ENCODE assay signal across 1 cellular context in the genomic region with DNA sequence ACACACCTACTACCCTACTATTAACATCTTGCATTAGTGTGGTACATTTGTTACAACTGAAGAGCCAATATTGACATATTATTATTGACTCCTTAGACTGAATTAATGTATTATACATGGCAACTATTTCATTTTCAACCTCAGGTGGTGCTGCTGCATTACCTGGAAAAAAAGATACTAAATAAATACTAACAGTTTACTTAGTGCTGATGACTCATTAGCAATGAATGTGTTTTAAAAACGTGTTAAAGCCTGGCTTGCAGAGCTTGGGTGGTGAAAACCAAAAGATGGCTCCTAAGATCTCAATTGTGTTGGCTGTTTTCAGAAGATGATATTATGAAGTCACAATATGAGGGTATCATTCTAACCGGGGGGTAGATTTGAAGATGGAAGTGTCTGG.
TF ChIP-seq lines count a peak whose summit lies in the region.

No MANE protein-coding gene starts in this region.

TF ChIP-seq in HepG2, 621 proteins besides CTCF, POLR2A, EP300 and RAD21:
- no peak for TF ChIP-seq PHB2 (IDR thresholded peaks at IDR 0.05; ENCODE audit: partially characterized antibody)
- TF ChIP-seq FOSL2 (CRISPR knock-in tag; IDR thresholded peaks at IDR 0.05): peak; percentile 59; the same call in 1 of the 2 replicates
- TF ChIP-seq STAG1 (CRISPR knock-in tag; IDR thresholded peaks at IDR 0.05): peak; percentile 24
- 0 out of 2 replicates have a peak, but pooled peaks have one; percentile 17 for TF ChIP-seq JUND (CRISPR knock-in tag; IDR thresholded peaks at IDR 0.05)
- TF ChIP-seq TEAD3 (CRISPR knock-in tag; optimal IDR thresholded peaks at IDR 0.05; ENCODE audit: borderline replicate concordance): peak; percentile 25
- TF ChIP-seq, protein P1, sequence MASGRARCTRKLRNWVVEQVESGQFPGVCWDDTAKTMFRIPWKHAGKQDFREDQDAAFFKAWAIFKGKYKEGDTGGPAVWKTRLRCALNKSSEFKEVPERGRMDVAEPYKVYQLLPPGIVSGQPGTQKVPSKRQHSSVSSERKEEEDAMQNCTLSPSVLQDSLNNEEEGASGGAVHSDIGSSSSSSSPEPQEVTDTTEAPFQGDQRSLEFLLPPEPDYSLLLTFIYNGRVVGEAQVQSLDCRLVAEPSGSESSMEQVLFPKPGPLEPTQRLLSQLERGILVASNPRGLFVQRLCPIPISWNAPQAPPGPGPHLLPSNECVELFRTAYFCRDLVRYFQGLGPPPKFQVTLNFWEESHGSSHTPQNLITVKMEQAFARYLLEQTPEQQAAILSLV (CRISPR knock-in tag; IDR thresholded peaks at IDR 0.05; ENCODE audit: borderline replicate concordance): no peak
- TF ChIP-seq, protein P2, sequence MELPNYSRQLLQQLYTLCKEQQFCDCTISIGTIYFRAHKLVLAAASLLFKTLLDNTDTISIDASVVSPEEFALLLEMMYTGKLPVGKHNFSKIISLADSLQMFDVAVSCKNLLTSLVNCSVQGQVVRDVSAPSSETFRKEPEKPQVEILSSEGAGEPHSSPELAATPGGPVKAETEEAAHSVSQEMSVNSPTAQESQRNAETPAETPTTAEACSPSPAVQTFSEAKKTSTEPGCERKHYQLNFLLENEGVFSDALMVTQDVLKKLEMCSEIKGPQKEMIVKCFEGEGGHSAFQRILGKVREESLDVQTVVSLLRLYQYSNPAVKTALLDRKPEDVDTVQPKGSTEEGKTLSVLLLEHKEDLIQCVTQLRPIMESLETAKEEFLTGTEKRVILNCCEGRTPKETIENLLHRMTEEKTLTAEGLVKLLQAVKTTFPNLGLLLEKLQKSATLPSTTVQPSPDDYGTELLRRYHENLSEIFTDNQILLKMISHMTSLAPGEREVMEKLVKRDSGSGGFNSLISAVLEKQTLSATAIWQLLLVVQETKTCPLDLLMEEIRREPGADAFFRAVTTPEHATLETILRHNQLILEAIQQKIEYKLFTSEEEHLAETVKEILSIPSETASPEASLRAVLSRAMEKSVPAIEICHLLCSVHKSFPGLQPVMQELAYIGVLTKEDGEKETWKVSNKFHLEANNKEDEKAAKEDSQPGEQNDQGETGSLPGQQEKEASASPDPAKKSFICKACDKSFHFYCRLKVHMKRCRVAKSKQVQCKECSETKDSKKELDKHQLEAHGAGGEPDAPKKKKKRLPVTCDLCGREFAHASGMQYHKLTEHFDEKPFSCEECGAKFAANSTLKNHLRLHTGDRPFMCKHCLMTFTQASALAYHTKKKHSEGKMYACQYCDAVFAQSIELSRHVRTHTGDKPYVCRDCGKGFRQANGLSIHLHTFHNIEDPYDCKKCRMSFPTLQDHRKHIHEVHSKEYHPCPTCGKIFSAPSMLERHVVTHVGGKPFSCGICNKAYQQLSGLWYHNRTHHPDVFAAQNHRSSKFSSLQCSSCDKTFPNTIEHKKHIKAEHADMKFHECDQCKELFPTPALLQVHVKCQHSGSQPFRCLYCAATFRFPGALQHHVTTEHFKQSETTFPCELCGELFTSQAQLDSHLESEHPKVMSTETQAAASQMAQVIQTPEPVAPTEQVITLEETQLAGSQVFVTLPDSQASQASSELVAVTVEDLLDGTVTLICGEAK (IDR thresholded peaks at IDR 0.05): no peak
- TF ChIP-seq, protein P2 (CRISPR knock-in tag; IDR thresholded peaks at IDR 0.05): no peak
- TF ChIP-seq, protein P3, sequence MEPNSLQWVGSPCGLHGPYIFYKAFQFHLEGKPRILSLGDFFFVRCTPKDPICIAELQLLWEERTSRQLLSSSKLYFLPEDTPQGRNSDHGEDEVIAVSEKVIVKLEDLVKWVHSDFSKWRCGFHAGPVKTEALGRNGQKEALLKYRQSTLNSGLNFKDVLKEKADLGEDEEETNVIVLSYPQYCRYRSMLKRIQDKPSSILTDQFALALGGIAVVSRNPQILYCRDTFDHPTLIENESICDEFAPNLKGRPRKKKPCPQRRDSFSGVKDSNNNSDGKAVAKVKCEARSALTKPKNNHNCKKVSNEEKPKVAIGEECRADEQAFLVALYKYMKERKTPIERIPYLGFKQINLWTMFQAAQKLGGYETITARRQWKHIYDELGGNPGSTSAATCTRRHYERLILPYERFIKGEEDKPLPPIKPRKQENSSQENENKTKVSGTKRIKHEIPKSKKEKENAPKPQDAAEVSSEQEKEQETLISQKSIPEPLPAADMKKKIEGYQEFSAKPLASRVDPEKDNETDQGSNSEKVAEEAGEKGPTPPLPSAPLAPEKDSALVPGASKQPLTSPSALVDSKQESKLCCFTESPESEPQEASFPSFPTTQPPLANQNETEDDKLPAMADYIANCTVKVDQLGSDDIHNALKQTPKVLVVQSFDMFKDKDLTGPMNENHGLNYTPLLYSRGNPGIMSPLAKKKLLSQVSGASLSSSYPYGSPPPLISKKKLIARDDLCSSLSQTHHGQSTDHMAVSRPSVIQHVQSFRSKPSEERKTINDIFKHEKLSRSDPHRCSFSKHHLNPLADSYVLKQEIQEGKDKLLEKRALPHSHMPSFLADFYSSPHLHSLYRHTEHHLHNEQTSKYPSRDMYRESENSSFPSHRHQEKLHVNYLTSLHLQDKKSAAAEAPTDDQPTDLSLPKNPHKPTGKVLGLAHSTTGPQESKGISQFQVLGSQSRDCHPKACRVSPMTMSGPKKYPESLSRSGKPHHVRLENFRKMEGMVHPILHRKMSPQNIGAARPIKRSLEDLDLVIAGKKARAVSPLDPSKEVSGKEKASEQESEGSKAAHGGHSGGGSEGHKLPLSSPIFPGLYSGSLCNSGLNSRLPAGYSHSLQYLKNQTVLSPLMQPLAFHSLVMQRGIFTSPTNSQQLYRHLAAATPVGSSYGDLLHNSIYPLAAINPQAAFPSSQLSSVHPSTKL (CRISPR knock-in tag; IDR thresholded peaks at IDR 0.05): 0 out of 2 replicates have a peak, but pooled peaks have one; percentile 6
- TF ChIP-seq FOSL1 (CRISPR knock-in tag; IDR thresholded peaks at IDR 0.05; ENCODE audit: borderline replicate concordance): peak; percentile 61; the same call in 1 of the 2 replicates
- no peak for TF ChIP-seq PHF8 (CRISPR knock-in tag; IDR thresholded peaks at IDR 0.05)
- no peak for TF ChIP-seq FOXA1 (IDR thresholded peaks at IDR 0.05)
- 0 out of 2 replicates have a peak, but pooled peaks have one; percentile 10 for TF ChIP-seq FOXA1 (CRISPR knock-in tag; IDR thresholded peaks at IDR 0.05)
- no peak for TF ChIP-seq ZFP90 (CRISPR knock-in tag; IDR thresholded peaks at IDR 0.05; ENCODE audit: borderline replicate concordance)
- TF ChIP-seq ZNF121 (CRISPR knock-in tag; IDR thresholded peaks at IDR 0.05): no peak
- TF ChIP-seq FOXA3 (CRISPR knock-in tag; IDR thresholded peaks at IDR 0.05): peak; percentile 44
